1 cellular context compared by ENCODE assay signal in the genomic region with DNA sequence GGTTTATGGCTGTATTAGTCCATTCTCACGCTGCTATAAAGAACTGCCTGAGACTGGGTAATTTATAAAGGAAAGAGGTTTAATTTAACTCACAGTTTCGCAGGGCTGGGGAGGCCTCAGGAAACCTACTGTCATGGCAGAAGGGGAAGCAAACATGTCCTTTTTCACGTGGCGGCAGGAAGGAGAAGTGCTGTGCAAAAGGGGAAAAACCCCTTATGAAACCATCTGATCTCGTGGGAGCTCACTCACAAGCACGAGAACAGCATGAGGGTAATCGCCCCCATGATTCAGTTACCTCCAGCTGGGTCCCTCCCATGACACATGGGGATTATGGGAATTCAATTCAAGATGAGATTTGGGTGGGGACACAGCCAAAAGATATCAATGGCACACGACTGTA.
TF ChIP-seq lines count a peak whose summit lies in the region.

No MANE protein-coding gene starts in this region.

TF ChIP-seq in WTC11, 78 proteins besides CTCF, POLR2A, EP300 and RAD21 (continued from another document):
- TF ChIP-seq, protein P1, sequence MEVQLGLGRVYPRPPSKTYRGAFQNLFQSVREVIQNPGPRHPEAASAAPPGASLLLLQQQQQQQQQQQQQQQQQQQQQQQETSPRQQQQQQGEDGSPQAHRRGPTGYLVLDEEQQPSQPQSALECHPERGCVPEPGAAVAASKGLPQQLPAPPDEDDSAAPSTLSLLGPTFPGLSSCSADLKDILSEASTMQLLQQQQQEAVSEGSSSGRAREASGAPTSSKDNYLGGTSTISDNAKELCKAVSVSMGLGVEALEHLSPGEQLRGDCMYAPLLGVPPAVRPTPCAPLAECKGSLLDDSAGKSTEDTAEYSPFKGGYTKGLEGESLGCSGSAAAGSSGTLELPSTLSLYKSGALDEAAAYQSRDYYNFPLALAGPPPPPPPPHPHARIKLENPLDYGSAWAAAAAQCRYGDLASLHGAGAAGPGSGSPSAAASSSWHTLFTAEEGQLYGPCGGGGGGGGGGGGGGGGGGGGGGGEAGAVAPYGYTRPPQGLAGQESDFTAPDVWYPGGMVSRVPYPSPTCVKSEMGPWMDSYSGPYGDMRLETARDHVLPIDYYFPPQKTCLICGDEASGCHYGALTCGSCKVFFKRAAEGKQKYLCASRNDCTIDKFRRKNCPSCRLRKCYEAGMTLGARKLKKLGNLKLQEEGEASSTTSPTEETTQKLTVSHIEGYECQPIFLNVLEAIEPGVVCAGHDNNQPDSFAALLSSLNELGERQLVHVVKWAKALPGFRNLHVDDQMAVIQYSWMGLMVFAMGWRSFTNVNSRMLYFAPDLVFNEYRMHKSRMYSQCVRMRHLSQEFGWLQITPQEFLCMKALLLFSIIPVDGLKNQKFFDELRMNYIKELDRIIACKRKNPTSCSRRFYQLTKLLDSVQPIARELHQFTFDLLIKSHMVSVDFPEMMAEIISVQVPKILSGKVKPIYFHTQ (CRISPR knock-in tag; IDR thresholded peaks at IDR 0.05): no peak
- TF ChIP-seq NFYB (CRISPR knock-in tag; conservative IDR thresholded peaks at IDR 0.05; ENCODE audit: low read depth) (no peak), JAZF1 (CRISPR knock-in tag; IDR thresholded peaks at IDR 0.05) (no peak), FOXK1 (CRISPR knock-in tag; IDR thresholded peaks at IDR 0.05) (no peak)
- TF ChIP-seq, protein P2, sequence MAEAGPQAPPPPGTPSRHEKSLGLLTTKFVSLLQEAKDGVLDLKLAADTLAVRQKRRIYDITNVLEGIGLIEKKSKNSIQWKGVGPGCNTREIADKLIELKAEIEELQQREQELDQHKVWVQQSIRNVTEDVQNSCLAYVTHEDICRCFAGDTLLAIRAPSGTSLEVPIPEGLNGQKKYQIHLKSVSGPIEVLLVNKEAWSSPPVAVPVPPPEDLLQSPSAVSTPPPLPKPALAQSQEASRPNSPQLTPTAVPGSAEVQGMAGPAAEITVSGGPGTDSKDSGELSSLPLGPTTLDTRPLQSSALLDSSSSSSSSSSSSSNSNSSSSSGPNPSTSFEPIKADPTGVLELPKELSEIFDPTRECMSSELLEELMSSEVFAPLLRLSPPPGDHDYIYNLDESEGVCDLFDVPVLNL (CRISPR knock-in tag; IDR thresholded peaks at IDR 0.05; ENCODE audit: borderline replicate concordance, low read depth): no peak
- TF ChIP-seq, protein P3, sequence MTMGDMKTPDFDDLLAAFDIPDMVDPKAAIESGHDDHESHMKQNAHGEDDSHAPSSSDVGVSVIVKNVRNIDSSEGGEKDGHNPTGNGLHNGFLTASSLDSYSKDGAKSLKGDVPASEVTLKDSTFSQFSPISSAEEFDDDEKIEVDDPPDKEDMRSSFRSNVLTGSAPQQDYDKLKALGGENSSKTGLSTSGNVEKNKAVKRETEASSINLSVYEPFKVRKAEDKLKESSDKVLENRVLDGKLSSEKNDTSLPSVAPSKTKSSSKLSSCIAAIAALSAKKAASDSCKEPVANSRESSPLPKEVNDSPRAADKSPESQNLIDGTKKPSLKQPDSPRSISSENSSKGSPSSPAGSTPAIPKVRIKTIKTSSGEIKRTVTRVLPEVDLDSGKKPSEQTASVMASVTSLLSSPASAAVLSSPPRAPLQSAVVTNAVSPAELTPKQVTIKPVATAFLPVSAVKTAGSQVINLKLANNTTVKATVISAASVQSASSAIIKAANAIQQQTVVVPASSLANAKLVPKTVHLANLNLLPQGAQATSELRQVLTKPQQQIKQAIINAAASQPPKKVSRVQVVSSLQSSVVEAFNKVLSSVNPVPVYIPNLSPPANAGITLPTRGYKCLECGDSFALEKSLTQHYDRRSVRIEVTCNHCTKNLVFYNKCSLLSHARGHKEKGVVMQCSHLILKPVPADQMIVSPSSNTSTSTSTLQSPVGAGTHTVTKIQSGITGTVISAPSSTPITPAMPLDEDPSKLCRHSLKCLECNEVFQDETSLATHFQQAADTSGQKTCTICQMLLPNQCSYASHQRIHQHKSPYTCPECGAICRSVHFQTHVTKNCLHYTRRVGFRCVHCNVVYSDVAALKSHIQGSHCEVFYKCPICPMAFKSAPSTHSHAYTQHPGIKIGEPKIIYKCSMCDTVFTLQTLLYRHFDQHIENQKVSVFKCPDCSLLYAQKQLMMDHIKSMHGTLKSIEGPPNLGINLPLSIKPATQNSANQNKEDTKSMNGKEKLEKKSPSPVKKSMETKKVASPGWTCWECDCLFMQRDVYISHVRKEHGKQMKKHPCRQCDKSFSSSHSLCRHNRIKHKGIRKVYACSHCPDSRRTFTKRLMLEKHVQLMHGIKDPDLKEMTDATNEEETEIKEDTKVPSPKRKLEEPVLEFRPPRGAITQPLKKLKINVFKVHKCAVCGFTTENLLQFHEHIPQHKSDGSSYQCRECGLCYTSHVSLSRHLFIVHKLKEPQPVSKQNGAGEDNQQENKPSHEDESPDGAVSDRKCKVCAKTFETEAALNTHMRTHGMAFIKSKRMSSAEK (CRISPR knock-in tag; IDR thresholded peaks at IDR 0.05; ENCODE audit: borderline replicate concordance): no peak
